ENCODE assay signal across 8 cellular contexts in the genomic region with DNA sequence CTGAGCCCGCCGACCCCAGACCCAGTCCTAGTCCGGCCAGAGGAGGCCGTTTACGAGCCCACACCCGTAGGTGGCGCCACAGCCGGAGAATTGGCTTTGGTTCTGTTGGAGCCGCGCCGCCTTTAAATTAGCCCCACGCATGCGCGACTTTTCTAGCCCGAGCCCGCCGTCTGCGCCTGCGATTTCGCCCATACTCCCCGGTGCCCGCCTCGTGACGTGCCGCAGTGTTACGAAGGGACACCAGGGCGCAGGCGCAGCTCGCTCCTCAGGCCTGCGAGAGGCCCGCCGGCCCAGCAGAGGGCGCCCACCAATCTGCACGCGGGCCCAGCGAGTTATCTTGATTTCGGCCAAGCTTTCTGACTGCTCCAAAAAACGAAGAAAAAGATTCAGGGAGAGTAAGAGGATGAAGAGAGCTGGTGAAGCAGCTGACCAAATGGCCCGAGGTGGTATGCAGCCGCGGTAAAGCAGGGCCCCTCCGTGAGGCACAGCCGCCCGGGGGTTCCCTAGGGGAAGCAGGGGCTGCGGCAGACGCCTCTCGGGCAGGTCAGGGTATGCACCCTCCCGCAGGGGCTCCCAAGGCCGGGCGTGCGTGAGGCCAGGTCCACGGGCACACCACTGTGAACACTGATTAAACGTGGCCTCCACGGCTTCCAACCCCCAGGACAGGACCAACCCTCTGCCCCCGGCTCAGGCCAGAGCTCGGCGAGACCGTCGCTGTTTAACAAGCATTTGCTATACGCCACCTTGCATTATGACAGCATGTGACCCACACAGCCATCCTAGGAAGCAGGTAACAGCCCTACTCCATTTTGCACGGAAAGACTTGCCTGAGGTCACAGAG. TPM values are rescaled to one million over a fixed set of nuclear protein-coding genes. Genes with fewer than 3 reads are reported as not detected.
DNase-seq lines count a peak whose midpoint lies in the region; ATAC-seq and TF ChIP-seq lines count a peak whose summit lies in the region.

No MANE protein-coding gene starts in this region.

- peak in 3 of 4 experiments; percentile 93 to 95 (median 93) for TF ChIP-seq CTCF in gastroesophageal sphincter (IDR thresholded peaks at IDR 0.05)
- peak; percentile 100 for TF ChIP-seq CTCF in neutrophil (IDR thresholded peaks at IDR 0.05)

- H3K9me3 ChIP-seq in gastroesophageal sphincter = no peaks in the 10 kb centered on the region
- H3K9me3 ChIP-seq in neutrophil = no peaks in the 10 kb centered on the region

- no peak for TF ChIP-seq EP300 in gastroesophageal sphincter (IDR thresholded peaks at IDR 0.05)

- H3K27ac ChIP-seq in gastroesophageal sphincter (peak overlapping the region; percentile 60 to 90 (median 88)), neutrophil (peak overlapping the region; percentile 83)

- no peak for TF ChIP-seq POLR2A in gastroesophageal sphincter (IDR thresholded peaks at IDR 0.05)

- WGBS in gastroesophageal sphincter (ENCODE audit: low coverage in 1 of 2), 2 donors = 0 to 14% methylated on average over 2 to 7 of the region's 61 CpGs

- DNase-seq in G401 (ENCODE audit: low spot score) = peak; percentile 94
- peak; percentile 100 for DNase-seq in H7
- DNase-seq in M059J (ENCODE audit: low read depth) = peak; percentile 50
- DNase-seq in SIG-M5 (lab: John Stamatoyannopoulos, UW) = peak; percentile 74
- DNase-seq in activated naive CD4-positive, alpha-beta T cell (lab: John Stamatoyannopoulos, UW) = peak; percentile 92 to 98 (median 96)
- peak; percentile 98 for DNase-seq in superior temporal gyrus (ENCODE audit: extremely low spot score)

- H3K27me3 ChIP-seq in H7 (ENCODE audit: control insufficient read depth, insufficient read depth, low read length) (no peaks in the 10 kb centered on the region), gastroesophageal sphincter (no peaks in the 10 kb centered on the region), neutrophil (no peaks in the 10 kb centered on the region)

- H3K36me3 ChIP-seq in H7 (replicated peaks; ENCODE audit: control insufficient read depth, insufficient read depth, low read length) (peaks cover 22% of the 10 kb centered on the region), gastroesophageal sphincter (peaks cover 0 to 41% of the 10 kb centered on the region in 2 donors), neutrophil (peaks cover 26% of the 10 kb centered on the region)

- peaks cover 0 to 25% (median 14%) of the 10 kb centered on the region in 3 donors for H3K4me1 ChIP-seq in gastroesophageal sphincter
- peaks cover 33 to 34% of the 10 kb centered on the region in 2 experiments for H3K4me1 ChIP-seq in neutrophil (ENCODE audit: control insufficient read depth in 1 of 2, insufficient read depth in 1 of 2, low read depth in 1 of 2, low read length in 1 of 2)

- in situ Hi-C loops in G401 (cut with HindIII; ENCODE audit: low sequenced_read_pairs) = no loop called here

- peak overlapping the region; percentile 77 for H3K4me3 ChIP-seq in H7 (ENCODE audit: insufficient read depth, low read depth, low read length)
- peak overlapping the region; percentile 68 to 92 for H3K4me3 ChIP-seq in gastroesophageal sphincter
- peak overlapping the region; percentile 69 to 71 for H3K4me3 ChIP-seq in neutrophil (ENCODE audit: low read depth in 1 of 2, low read length in 1 of 2)

- ATAC-seq in gastroesophageal sphincter = peak; percentile 99

RNA-seq across cellular contexts. Expression of a gene that starts 32.8 kb away (rescaled TPM):
- 333 and 383 TPM in 2 replicates for total RNA-seq in G401 (2014; rRNA removed; shearing (Covaris generic))
- total RNA-seq in H7 (2014; rRNA removed; shearing (Covaris generic)) = 294 and 339 TPM in 2 replicates
- total RNA-seq in M059J (2014; rRNA removed; shearing (Covaris generic)) = 677 and 838 TPM in 2 replicates
- total RNA-seq in gastroesophageal sphincter = 100 to 1,000 TPM; 144 to 243 (median 182) TPM

Comparison
In these comparisons a context has a peak if more than half of its experiments do, and no peak if none do; other contexts are left out.
1. Peak in every context shown above with its lines: DNase-seq, ATAC-seq, H3K4me3 ChIP-seq and H3K27ac ChIP-seq.
2. DNase-seq: peak in every context shown above with its lines; median percentile 100 in H7; 98 in superior temporal gyrus; 96 in activated naive CD4-positive, alpha-beta T cell; 94 in G401; 74 in SIG-M5; 50 in M059J.